18 cellular contexts compared by ENCODE assay signal in genomic region chr19:48186541-48186991, GRCh38. TPM values are rescaled to one million over a fixed set of nuclear protein-coding genes. Genes with fewer than 3 reads are reported as not detected.
DNase-seq lines count a peak whose midpoint lies in the region; ATAC-seq lines count a peak whose summit lies in the region.
"Had no signal": no experiment of that assay in that cellular context is flagged by ENCODE, and none has a peak within 500 bp of the region (broad histone marks: within the 10 kb centered on the region; RNA-seq: fewer than 3 reads in every experiment).

No MANE protein-coding gene starts in this region.

- H2AK5ac ChIP-seq in mesendoderm (ENCODE audit: low read length): no peak overlapping the region

- no peak overlapping the region for H2BK15ac ChIP-seq in mesendoderm (replicated peaks; ENCODE audit: low read depth)

- no peak overlapping the region for H3K56ac ChIP-seq in mesendoderm (ENCODE audit: low read length)

- H3K27ac ChIP-seq in right cardiac atrium (ENCODE audit: low read length) (no peak overlapping the region), mesendoderm (ENCODE audit: low read depth, low read length) (no peak overlapping the region)
- H3K27ac ChIP-seq: body of pancreas, RWPE1 had no signal

- no peak overlapping the region for H3K18ac ChIP-seq in mesendoderm (ENCODE audit: low read length)

- no peak overlapping the region for H3K23ac ChIP-seq in mesendoderm (ENCODE audit: low read length)

- H3K9me3 Mint-ChIP-seq in stimulated activated memory B cell treated with anti-CD40 and anti-IgM and Interleukin-4, amounts not matched to agents 10 μg/mL and 1 μg/mL and 100 μg/mL, for 72 hours: no peaks in the 10 kb centered on the region

- H3K4me1 Mint-ChIP-seq in stimulated activated memory B cell treated with anti-CD40 and anti-IgM and Interleukin-4, amounts not matched to agents 10 μg/mL and 1 μg/mL and 100 μg/mL, for 72 hours: peaks cover 31% of the 10 kb centered on the region

- no peak overlapping the region for H4K5ac ChIP-seq in mesendoderm (ENCODE audit: low read length)

- no peaks in the 10 kb centered on the region for H3K4me1 ChIP-seq in right cardiac atrium (ENCODE audit: control insufficient read depth, insufficient read depth, low read length)
- H3K4me1 ChIP-seq in mesendoderm (ENCODE audit: control insufficient read depth, low read depth, low read length): no peaks in the 10 kb centered on the region
- H3K4me1 ChIP-seq: body of pancreas had no signal

- H3K4me2 ChIP-seq in mesendoderm (ENCODE audit: low read length): no peak overlapping the region

- ATAC-seq in GM18907 (IDR thresholded peaks at IDR 0.05; ENCODE audit: unreplicated experiment) (peak; percentile 59), GM21825 (IDR thresholded peaks at IDR 0.05; ENCODE audit: unreplicated experiment) (peak; percentile 57), right cardiac atrium (no peak)
- peak; percentile 53 for ATAC-seq in stimulated activated memory B cell treated with anti-CD40 and anti-IgM and Interleukin-4, amounts not matched to agents 10 μg/mL and 1 μg/mL and 100 μg/mL, for 72 hours
- ATAC-seq: body of pancreas had no signal

- no peaks in the 10 kb centered on the region for H3K79me2 ChIP-seq in mesendoderm (ENCODE audit: control insufficient read depth, insufficient read depth, low read length)

- no peak overlapping the region for H3K4me3 ChIP-seq in right cardiac atrium (ENCODE audit: low read length)
- H3K4me3 ChIP-seq in mesendoderm (ENCODE audit: low read length): no peak overlapping the region
- H3K4me3 ChIP-seq: body of pancreas, dorsolateral prefrontal cortex, lung had no signal

- intact Hi-C loops in right cardiac atrium (cut with DNase I): no loop called here

- H3K9me3 ChIP-seq in right cardiac atrium (ENCODE audit: control insufficient read depth, low read length): peaks cover under 1% of the 10 kb centered on the region
- H3K9me3 ChIP-seq: body of pancreas had no signal

- H3K79me1 ChIP-seq in mesendoderm (ENCODE audit: low read length): no peaks in the 10 kb centered on the region

- no peak overlapping the region for H2BK5ac ChIP-seq in mesendoderm (ENCODE audit: low read length)

- H3K27me3 Mint-ChIP-seq in stimulated activated memory B cell treated with anti-CD40 and anti-IgM and Interleukin-4, amounts not matched to agents 10 μg/mL and 1 μg/mL and 100 μg/mL, for 72 hours: no peaks in the 10 kb centered on the region
- H3K27me3 Mint-ChIP-seq: activated CD4-positive, alpha-beta memory T cell treated with anti-CD3 and anti-CD28 coated beads for 36 hours; CD4-positive, alpha-beta T cell had no signal

- H4K8ac ChIP-seq in mesendoderm (ENCODE audit: low read depth, low read length): no peak overlapping the region

- H3K27me3 ChIP-seq in right cardiac atrium (ENCODE audit: control insufficient read depth, insufficient read depth) (no peaks in the 10 kb centered on the region), mesendoderm (ENCODE audit: insufficient read depth, low read length, poor library complexity) (no peaks in the 10 kb centered on the region)
- H3K27me3 ChIP-seq: body of pancreas, dorsolateral prefrontal cortex had no signal

- H2BK120ac ChIP-seq in mesendoderm (ENCODE audit: low read depth, low read length): no peak overlapping the region

- peak overlapping the region; percentile 51 for H3K4me3 Mint-ChIP-seq in stimulated activated memory B cell treated with anti-CD40 and anti-IgM and Interleukin-4, amounts not matched to agents 10 μg/mL and 1 μg/mL and 100 μg/mL, for 72 hours
- H3K4me3 Mint-ChIP-seq: activated CD4-positive, alpha-beta memory T cell treated with anti-CD3 and anti-CD28 coated beads for 36 hours; CD4-positive, alpha-beta T cell; T-helper 2 cell treated with Interferon-gamma antibody and Interleukin-4, amounts not matched to agents 5 μg/mL and 100 μg/mL, for 36 hours had no signal

- H3K36me3 Mint-ChIP-seq in stimulated activated memory B cell treated with anti-CD40 and anti-IgM and Interleukin-4, amounts not matched to agents 10 μg/mL and 1 μg/mL and 100 μg/mL, for 72 hours: peaks cover 30% of the 10 kb centered on the region

- no peaks in the 10 kb centered on the region for H3K36me3 ChIP-seq in mesendoderm (ENCODE audit: control insufficient read depth, insufficient read depth, low read length)

- peak overlapping the region; percentile 67 for H3K27ac Mint-ChIP-seq in stimulated activated memory B cell treated with anti-CD40 and anti-IgM and Interleukin-4, amounts not matched to agents 10 μg/mL and 1 μg/mL and 100 μg/mL, for 72 hours
- H3K27ac Mint-ChIP-seq: activated CD4-positive, alpha-beta memory T cell treated with anti-CD3 and anti-CD28 coated beads for 36 hours; CD4-positive, alpha-beta T cell; T-helper 2 cell treated with Interferon-gamma antibody and Interleukin-4, amounts not matched to agents 5 μg/mL and 100 μg/mL, for 36 hours had no signal

- no peak overlapping the region for H3K4ac ChIP-seq in mesendoderm (ENCODE audit: low read depth, low read length)

- 81% methylated on average over 8 of the region's 8 CpGs for WGBS in right cardiac atrium
- no CpG with 5 or more reads among the region's 8 CpGs for WGBS in mesendoderm (ENCODE audit: extremely low coverage, insufficient coverage, low lambda C conversion rate)

- peak; percentile 72 for DNase-seq in NCI-H2171 treated with DMSO at 0.1 percent for 48 hours (lab: John Stamatoyannopoulos, UW)
- no peak for DNase-seq in right cardiac atrium
- no peak for DNase-seq in SIG-M5 (lab: John Stamatoyannopoulos, UW)
- DNase-seq in mesendoderm: no peak
- DNase-seq: activated CD4-positive, alpha-beta memory T cell treated with anti-CD3 and anti-CD28 coated beads for 36 hours; activated naive CD4-positive, alpha-beta T cell; body of pancreas; CD4-positive, alpha-beta T cell; GOT3; NCI-H1105; NCI-H510A treated with DMSO at 0.1 percent for 48 hours had no signal

- no peak overlapping the region for H3K9ac ChIP-seq in mesendoderm (ENCODE audit: low read length)

RNA-seq across cellular contexts. Expression of gene ZSWIM9, which starts 16.1 kb away (rescaled TPM):
- 1 to 10 TPM; 5.4 to 6.9 (median 6.5) TPM for total RNA-seq in right cardiac atrium
- polyA plus RNA-seq in right cardiac atrium: 5.7 TPM
- 1.5 TPM for polyA plus RNA-seq in mesendoderm (2013, experiment 1 of 2)
- polyA plus RNA-seq in mesendoderm (2013, experiment 2 of 2): 1.6 TPM

RNA-seq across cellular contexts. Expression of gene LIG1, which starts 16.4 kb away (rescaled TPM):
- total RNA-seq in right cardiac atrium: 1 to 10 TPM; 3.8 to 8.4 (median 5.5) TPM
- polyA plus RNA-seq in right cardiac atrium: 4.2 TPM
- polyA plus RNA-seq in mesendoderm (2013, experiment 1 of 2): 47.5 TPM
- polyA plus RNA-seq in mesendoderm (2013, experiment 2 of 2): 46.6 TPM

Comparison
In these comparisons a context has a peak if more than half of its experiments do, and no peak if none do; other contexts are left out.
1. ATAC-seq: peak in GM18907 (single experiment), GM21825 (single experiment) and stimulated activated memory B cell treated with anti-CD40 and anti-IgM and Interleukin-4, amounts not matched to agents 10 μg/mL and 1 μg/mL and 100 μg/mL, for 72 hours (single experiment); none in right cardiac atrium (0 of 2).